Comparison of ENCODE assay signal across 28 cellular contexts in genomic region chr19:47028372-47028672, GRCh38. TPM values are rescaled to one million over a fixed set of nuclear protein-coding genes. Genes with fewer than 3 reads are reported as not detected.
DNase-seq lines count a peak whose midpoint lies in the region; FAIRE-seq and TF ChIP-seq lines count a peak whose summit lies in the region.
"Had no signal": no experiment of that assay in that cellular context is flagged by ENCODE, and none has a peak within 500 bp of the region (broad histone marks: within the 10 kb centered on the region; RNA-seq: fewer than 3 reads in every experiment).

No MANE protein-coding gene starts in this region.

- no peak for FAIRE-seq in D721Med (lab: Jason Lieb, UNC)

- H3K4me3 Mint-ChIP-seq in activated CD4-positive, alpha-beta memory T cell treated with anti-CD3 and anti-CD28 coated beads, Interleukin-2, amount 10 ng/mL, durations not matched to agents 7 days and 5 days, result no peak overlapping the region
- H3K4me3 Mint-ChIP-seq: activated CD4-positive, alpha-beta memory T cell treated with anti-CD3 and anti-CD28 coated beads for 36 hours; CD8-positive, alpha-beta memory T cell; stimulated activated naive B cell treated with anti-CD40 and anti-IgM and Interleukin-4, amounts not matched to agents 10 μg/mL and 1 μg/mL and 100 μg/mL, for 72 hours; T-helper 2 cell treated with Interferon-gamma antibody and Interleukin-4, amounts not matched to agents 5 μg/mL and 100 μg/mL, for 36 hours had no signal

- H3K27me3 Mint-ChIP-seq in activated CD4-positive, alpha-beta memory T cell treated with anti-CD3 and anti-CD28 coated beads, Interleukin-2, amount 10 ng/mL, durations not matched to agents 7 days and 5 days, result peaks cover 53% of the 10 kb centered on the region

- H3K9ac ChIP-seq in SK-N-MC (ENCODE audit: insufficient read length), result no peak overlapping the region

- no peaks in the 10 kb centered on the region for H3K36me3 Mint-ChIP-seq in activated CD4-positive, alpha-beta memory T cell treated with anti-CD3 and anti-CD28 coated beads, Interleukin-2, amount 10 ng/mL, durations not matched to agents 7 days and 5 days (ENCODE audit: low read depth)
- H3K36me3 Mint-ChIP-seq: activated CD4-positive, alpha-beta memory T cell treated with anti-CD3 and anti-CD28 coated beads for 36 hours had no signal

- no peak overlapping the region for H3K27ac Mint-ChIP-seq in activated CD4-positive, alpha-beta memory T cell treated with anti-CD3 and anti-CD28 coated beads, Interleukin-2, amount 10 ng/mL, durations not matched to agents 7 days and 5 days
- H3K27ac Mint-ChIP-seq: activated CD4-positive, alpha-beta memory T cell treated with anti-CD3 and anti-CD28 coated beads for 36 hours; CD8-positive, alpha-beta memory T cell; stimulated activated naive B cell treated with anti-CD40 and anti-IgM and Interleukin-4, amounts not matched to agents 10 μg/mL and 1 μg/mL and 100 μg/mL, for 72 hours; T-helper 2 cell treated with Interferon-gamma antibody and Interleukin-4, amounts not matched to agents 5 μg/mL and 100 μg/mL, for 36 hours had no signal

- H3K9me3 Mint-ChIP-seq in activated CD4-positive, alpha-beta memory T cell treated with anti-CD3 and anti-CD28 coated beads, Interleukin-2, amount 10 ng/mL, durations not matched to agents 7 days and 5 days, result no peaks in the 10 kb centered on the region
- H3K9me3 Mint-ChIP-seq: activated CD4-positive, alpha-beta memory T cell treated with anti-CD3 and anti-CD28 coated beads for 36 hours; CD8-positive, alpha-beta memory T cell; stimulated activated naive B cell treated with anti-CD40 and anti-IgM and Interleukin-4, amounts not matched to agents 10 μg/mL and 1 μg/mL and 100 μg/mL, for 72 hours; T-helper 2 cell treated with Interferon-gamma antibody and Interleukin-4, amounts not matched to agents 5 μg/mL and 100 μg/mL, for 36 hours had no signal

- POLR2A ChIA-PET in activated CD4-positive, alpha-beta memory T cell treated with anti-CD3 and anti-CD28 coated beads, Interleukin-2, amount 10 ng/mL, durations not matched to agents 7 days and 5 days (lab: Charles Lee), result no interaction called here

- TF ChIP-seq CTCF in D721Med (IDR thresholded peaks at IDR 0.05; ENCODE audit: insufficient read depth, missing control alignments), result no peak

- 0 out of 2 replicates have a peak overlapping the region, but pooled peaks have one; percentile 42 for H3K4me3 ChIP-seq in SK-N-MC
- H3K4me3 ChIP-seq: adrenal gland, gastroesophageal sphincter, MG63, smooth muscle cell, testis had no signal

- peak; percentile 72 for DNase-seq in D721Med (ENCODE audit: insufficient read length, low spot score)
- peak in 2 of 3 experiments; percentile 55 to 75 for DNase-seq in NCI-H1417 (lab: John Stamatoyannopoulos, UW)
- DNase-seq in SK-N-MC (ENCODE audit: low read depth, low spot score), result no peak
- peak; percentile 45 for DNase-seq in left kidney (ENCODE audit: low read depth, low spot score)
- DNase-seq in activated CD4-positive, alpha-beta memory T cell treated with anti-CD3 and anti-CD28 coated beads, Interleukin-2, amount 10 ng/mL, durations not matched to agents 7 days and 5 days, result no peak
- DNase-seq in HCEC 1CT, result no peak
- no peak for DNase-seq in NCI-H446 treated with DMSO at 0.1 percent for 48 hours (lab: John Stamatoyannopoulos, UW)
- DNase-seq: activated CD4-positive, alpha-beta memory T cell treated with anti-CD3 and anti-CD28 coated beads for 36 hours; activated gamma-delta T cell; activated T-cell treated with anti-CD3 and anti-CD28 coated beads for 4 hours; adrenal gland; brain microvascular endothelial cell; effector CD4-positive, alpha-beta T cell; kidney glomerular epithelial cell; MG63; NCI-H1930; nucleus accumbens; retina; RPMI8226; stimulated activated CD4-positive, alpha-beta T cell treated with anti-CD3 and anti-CD28 coated beads, Interleukin-2, amount 100 ng/mL, for 48 hours; stimulated activated naive B cell treated with anti-CD40 and anti-IgM and Interleukin-4, amounts not matched to agents 10 μg/mL and 1 μg/mL and 100 μg/mL, for 72 hours; testis had no signal

- no peak overlapping the region for H3K27ac ChIP-seq in SK-N-MC
- H3K27ac ChIP-seq: adrenal gland, brain microvascular endothelial cell, gastroesophageal sphincter, testis, VCaP had no signal

- no peaks in the 10 kb centered on the region for H3K9me3 ChIP-seq in SK-N-MC (ENCODE audit: low read depth, low read length)
- H3K9me3 ChIP-seq: adrenal gland, gastroesophageal sphincter, MG63, testis had no signal

- H3K4me1 Mint-ChIP-seq in activated CD4-positive, alpha-beta memory T cell treated with anti-CD3 and anti-CD28 coated beads, Interleukin-2, amount 10 ng/mL, durations not matched to agents 7 days and 5 days, result peaks cover 7% of the 10 kb centered on the region

- H3K36me3 ChIP-seq in SK-N-MC (ENCODE audit: insufficient read depth, low read length), result no peaks in the 10 kb centered on the region
- H3K36me3 ChIP-seq: adrenal gland, brain microvascular endothelial cell, gastroesophageal sphincter, MG63 had no signal

- CTCF ChIA-PET in activated CD4-positive, alpha-beta memory T cell treated with anti-CD3 and anti-CD28 coated beads, Interleukin-2, amount 10 ng/mL, durations not matched to agents 7 days and 5 days (lab: Charles Lee), result interaction anchor here (0.5 to 1.2 kb wide), 3 partner anchors 13 to 331 kb away, joined by 3 to 5 read pairs (median 3); no protein-coding TSS in a partner anchor

RNA-seq across cellular contexts. Expression of gene NPAS1, which starts 8.7 kb away (rescaled TPM):
- total RNA-seq in activated CD4-positive, alpha-beta memory T cell treated with anti-CD3 and anti-CD28 coated beads, Interleukin-2, amount 10 ng/mL, durations not matched to agents 7 days and 5 days, result under 1 TPM; 0.20 to 0.48 TPM
- total RNA-seq: activated CD4-positive, alpha-beta memory T cell treated with anti-CD3 and anti-CD28 coated beads for 36 hours; Daoy had no signal

RNA-seq across cellular contexts. Expression of gene TMEM160, which starts 20.1 kb away (rescaled TPM):
- total RNA-seq in activated CD4-positive, alpha-beta memory T cell treated with anti-CD3 and anti-CD28 coated beads, Interleukin-2, amount 10 ng/mL, durations not matched to agents 7 days and 5 days, result 10 to 100 TPM; 56.2 to 56.3 TPM

Comparison
In these comparisons a context has a peak if more than half of its experiments do, and no peak if none do; other contexts are left out.
1. DNase-seq: peak in D721Med (single experiment), NCI-H1417 (2 of 3) and left kidney (single experiment); none in SK-N-MC (single experiment), activated CD4-positive, alpha-beta memory T cell treated with anti-CD3 and anti-CD28 coated beads, Interleukin-2, amount 10 ng/mL, durations not matched to agents 7 days and 5 days (single experiment), HCEC 1CT (single experiment) and NCI-H446 treated with DMSO at 0.1 percent for 48 hours (single experiment).